In genomic region chr17:67515490-67516088, GRCh38 we compare ENCODE assay signal across 14 cellular contexts.
A peak's percentile ranks its signal among the peaks of the same experiment; 100 is the strongest.
DNase-seq lines count a peak whose midpoint lies in the region; ATAC-seq and TF ChIP-seq lines count a peak whose summit lies in the region.
"Had no signal": no experiment of that assay in that cellular context is flagged by ENCODE, and none has a peak within 500 bp of the region (broad histone marks: within the 10 kb centered on the region; RNA-seq: fewer than 3 reads in every experiment).

No MANE protein-coding gene starts in this region.

- WGBS in esophagus muscularis mucosa = 45% methylated on average over 10 of the region's 10 CpGs
- no CpG with 5 or more reads among the region's 10 CpGs for WGBS in neuronal stem cell (ENCODE audit: extremely low coverage in 2 of 2, insufficient read length in 2 of 2, insufficient replicate concordance in 1 of 2), 2 donors

- H3K27ac Mint-ChIP-seq in CD8-positive, alpha-beta T cell = peak overlapping the region; percentile 78
- H3K27ac Mint-ChIP-seq in T-helper 17 cell = peak overlapping the region; percentile 24
- peak overlapping the region in 1 of 2 donors; percentile 59 for H3K27ac Mint-ChIP-seq in activated naive CD4-positive, alpha-beta T cell treated with anti-CD3 and anti-CD28 coated beads, Interleukin-2, amount 50 U/mL, for 72 hours

- H3K4me3 Mint-ChIP-seq in CD8-positive, alpha-beta T cell = no peak overlapping the region
- no peak overlapping the region for H3K4me3 Mint-ChIP-seq in T-helper 17 cell

- H3K9me3 ChIP-seq in CD8-positive, alpha-beta T cell (ENCODE audit: low read length) = no peaks in the 10 kb centered on the region
- no peaks in the 10 kb centered on the region for H3K9me3 ChIP-seq in T-helper 17 cell (ENCODE audit: control insufficient read depth, low read length, poor library complexity, severe bottlenecking)
- H3K9me3 ChIP-seq in esophagus muscularis mucosa = no peaks in the 10 kb centered on the region
- H3K9me3 ChIP-seq in neuronal stem cell (replicated peaks in 1 of 2; ENCODE audit: control insufficient read depth in 2 of 2, insufficient read depth in 1 of 2, low read depth in 1 of 2, low read length in 2 of 2) = peaks cover 3 to 8% of the 10 kb centered on the region in 2 donors
- H3K9me3 ChIP-seq: ovary, Peyer's patch, thyroid gland had no signal

- no peak overlapping the region for H3K4me3 ChIP-seq in CD8-positive, alpha-beta T cell (ENCODE audit: low read depth, low read length)
- H3K4me3 ChIP-seq in esophagus muscularis mucosa (no peak overlapping the region), neuronal stem cell (ENCODE audit: low read length in 2 of 2) (no peak overlapping the region)
- H3K4me3 ChIP-seq: ovary, Peyer's patch, thyroid gland had no signal

- no peak for TF ChIP-seq POLR2A in esophagus muscularis mucosa (IDR thresholded peaks at IDR 0.05; ENCODE audit: low read depth)

- no peak overlapping the region for H4K91ac ChIP-seq in neuronal stem cell (ENCODE audit: low read depth, low read length, poor library complexity)

- DNase-seq in CD8-positive, alpha-beta T cell = no peak
- DNase-seq in T-helper 17 cell (no peak), esophagus muscularis mucosa (ENCODE audit: extremely low spot score) (no peak), neuronal stem cell (ENCODE audit: low spot score) (no peak)
- DNase-seq in activated naive CD4-positive, alpha-beta T cell treated with anti-CD3 and anti-CD28 coated beads, Interleukin-2, amount 50 U/mL, for 72 hours (ENCODE audit: low spot score in 2 of 2) = no peak
- DNase-seq: activated CD4-positive, CD25-positive, alpha-beta regulatory T cell; activated gamma-delta T cell treated with Interleukin-2 at 50 U/mL for 16 hours; NCI-H524 treated with DMSO at 0.1 percent for 48 hours; ovary; thyroid gland had no signal

- H3K23ac ChIP-seq in neuronal stem cell (ENCODE audit: low read depth, low read length, poor library complexity) = no peak overlapping the region

- H4K8ac ChIP-seq in neuronal stem cell (ENCODE audit: low read depth, low read length) = no peak overlapping the region

- H2BK12ac ChIP-seq in neuronal stem cell (ENCODE audit: low read length) = no peak overlapping the region

- POLR2A ChIA-PET in CD8-positive, alpha-beta T cell (lab: Charles Lee) = no interaction called here

- no peak for ATAC-seq in CD8-positive, alpha-beta T cell
- ATAC-seq in T-helper 17 cell = no peak
- ATAC-seq in activated naive CD4-positive, alpha-beta T cell treated with anti-CD3 and anti-CD28 coated beads, Interleukin-2, amount 50 U/mL, for 72 hours = no peak
- no peak for ATAC-seq in GM19467 (IDR thresholded peaks at IDR 0.05; ENCODE audit: unreplicated experiment)
- ATAC-seq in GM21786 (IDR thresholded peaks at IDR 0.05; ENCODE audit: unreplicated experiment) = no peak
- ATAC-seq in HG03280 (IDR thresholded peaks at IDR 0.05; ENCODE audit: unreplicated experiment) = no peak

- H3K36me3 Mint-ChIP-seq in CD8-positive, alpha-beta T cell = peaks cover 14% of the 10 kb centered on the region
- no peaks in the 10 kb centered on the region for H3K36me3 Mint-ChIP-seq in T-helper 17 cell (ENCODE audit: low read depth)
- peaks cover 0 to 17% of the 10 kb centered on the region in 2 donors for H3K36me3 Mint-ChIP-seq in activated naive CD4-positive, alpha-beta T cell treated with anti-CD3 and anti-CD28 coated beads, Interleukin-2, amount 50 U/mL, for 72 hours

- H3K9me3 Mint-ChIP-seq in CD8-positive, alpha-beta T cell = peaks cover 4% of the 10 kb centered on the region
- peaks cover 0 to 9% of the 10 kb centered on the region in 2 donors for H3K9me3 Mint-ChIP-seq in activated naive CD4-positive, alpha-beta T cell treated with anti-CD3 and anti-CD28 coated beads, Interleukin-2, amount 50 U/mL, for 72 hours

- TF ChIP-seq EP300 in esophagus muscularis mucosa (IDR thresholded peaks at IDR 0.05) = no peak

- no peaks in the 10 kb centered on the region for H3K36me3 ChIP-seq in CD8-positive, alpha-beta T cell (ENCODE audit: insufficient read depth, low read length)
- H3K36me3 ChIP-seq in esophagus muscularis mucosa = no peaks in the 10 kb centered on the region
- H3K36me3 ChIP-seq in neuronal stem cell (replicated peaks in 1 of 2; ENCODE audit: control insufficient read depth in 2 of 2, insufficient read depth in 2 of 2, low read length in 2 of 2) = no peaks in the 10 kb centered on the region
- H3K36me3 ChIP-seq: ovary, Peyer's patch, thyroid gland had no signal

- intact Hi-C loops in CD8-positive, alpha-beta T cell (cut with DNase I, micrococcal nuclease) = no loop called here
- intact Hi-C loops in esophagus muscularis mucosa (cut with DNase I) = no loop called here

- H3K14ac ChIP-seq in neuronal stem cell (ENCODE audit: low read length) = no peak overlapping the region

- no peak for TF ChIP-seq CTCF in CD8-positive, alpha-beta T cell (IDR thresholded peaks at IDR 0.05)
- TF ChIP-seq CTCF in esophagus muscularis mucosa (IDR thresholded peaks at IDR 0.05) = no peak

- H3K4ac ChIP-seq in neuronal stem cell (ENCODE audit: low read length) = no peak overlapping the region

- H2BK5ac ChIP-seq in neuronal stem cell (ENCODE audit: low read length) = no peak overlapping the region

- no peaks in the 10 kb centered on the region for H3K79me1 ChIP-seq in neuronal stem cell (ENCODE audit: low read depth, low read length)

- no peak overlapping the region for H2AK5ac ChIP-seq in neuronal stem cell (ENCODE audit: low read depth, low read length)

- H3K4me2 ChIP-seq in neuronal stem cell (ENCODE audit: insufficient read depth, low read length, poor library complexity, severe bottlenecking) = no peak overlapping the region

- peak overlapping the region; percentile 12 for H2AFZ ChIP-seq in neuronal stem cell (ENCODE audit: low read length)

- no peak overlapping the region for H3K9ac ChIP-seq in neuronal stem cell (ENCODE audit: low read depth, low read length, poor library complexity)

- H3K18ac ChIP-seq in neuronal stem cell (ENCODE audit: low read length) = no peak overlapping the region

- H3K27me3 ChIP-seq in CD8-positive, alpha-beta T cell (ENCODE audit: insufficient read depth, low read length) = no peaks in the 10 kb centered on the region
- H3K27me3 ChIP-seq in esophagus muscularis mucosa = no peaks in the 10 kb centered on the region
- H3K27me3 ChIP-seq in neuronal stem cell (ENCODE audit: control insufficient read depth in 3 of 3, insufficient read depth in 3 of 3, low read depth in 1 of 3, low read length in 3 of 3) = no peaks in the 10 kb centered on the region
- H3K27me3 ChIP-seq: ovary, Peyer's patch, thyroid gland had no signal

- H3K27ac ChIP-seq in CD8-positive, alpha-beta T cell (ENCODE audit: low read depth, low read length) = no peak overlapping the region
- H3K27ac ChIP-seq in esophagus muscularis mucosa (replicated peaks in 1 of 4) (peak overlapping the region; percentile 55 to 71 (median 67)), neuronal stem cell (replicated peaks; ENCODE audit: low read length) (no peak overlapping the region)
- H3K27ac ChIP-seq: ovary, Peyer's patch had no signal

- no peak overlapping the region for H2BK120ac ChIP-seq in neuronal stem cell (ENCODE audit: low read depth, low read length)

- peaks cover 71% of the 10 kb centered on the region for H3K4me1 Mint-ChIP-seq in CD8-positive, alpha-beta T cell (ENCODE audit: low read depth)
- H3K4me1 Mint-ChIP-seq in T-helper 17 cell = peaks cover 37% of the 10 kb centered on the region

- H3K27me3 Mint-ChIP-seq in CD8-positive, alpha-beta T cell (ENCODE audit: low read depth) = no peaks in the 10 kb centered on the region
- no peaks in the 10 kb centered on the region for H3K27me3 Mint-ChIP-seq in T-helper 17 cell

- no peak overlapping the region for H2BK15ac ChIP-seq in neuronal stem cell (ENCODE audit: low read length)

- CTCF ChIA-PET in CD8-positive, alpha-beta T cell (lab: Charles Lee) = no interaction called here

- H3K4me1 ChIP-seq in CD8-positive, alpha-beta T cell (ENCODE audit: insufficient read depth, low read length) = peaks cover 13% of the 10 kb centered on the region
- H3K4me1 ChIP-seq in esophagus muscularis mucosa (peaks cover 21 to 46% (median 39%) of the 10 kb centered on the region in 4 donors), neuronal stem cell (ENCODE audit: control insufficient read depth in 2 of 2, insufficient read depth in 1 of 2, low read depth in 1 of 2, low read length in 2 of 2) (peaks cover 9 to 19% of the 10 kb centered on the region in 2 donors)
- H3K4me1 ChIP-seq: Peyer's patch had no signal

Comparison
In these comparisons a context has a peak if more than half of its experiments do, and no peak if none do; other contexts are left out.
1. H3K27ac ChIP-seq: peak in esophagus muscularis mucosa (4 of 4); none in CD8-positive, alpha-beta T cell (single experiment) and neuronal stem cell (single experiment).